In genomic region chr17:82483204-82483660, GRCh38 we compare ENCODE assay signal across 1 cellular context.
TF ChIP-seq lines count a peak whose summit lies in the region.

No MANE protein-coding gene starts in this region.

TF ChIP-seq in SK-N-SH treated with all-trans-retinoic acid at 6 μM for 48 hours, 23 proteins besides CTCF, POLR2A, EP300 and RAD21 (continued from another document):
- TF ChIP-seq PATZ1 (CRISPR knock-in tag; IDR thresholded peaks at IDR 0.05; ENCODE audit: borderline replicate concordance) (no peak), TSHZ2 (CRISPR knock-in tag; IDR thresholded peaks at IDR 0.05) (no peak), ZNF70 (CRISPR knock-in tag; IDR thresholded peaks at IDR 0.05) (no peak), ESRRG (CRISPR knock-in tag; IDR thresholded peaks at IDR 0.05) (no peak), RARB (CRISPR knock-in tag; IDR thresholded peaks at IDR 0.05) (no peak)
